Comparison of ENCODE assay signal across 9 cellular contexts in the genomic region with DNA sequence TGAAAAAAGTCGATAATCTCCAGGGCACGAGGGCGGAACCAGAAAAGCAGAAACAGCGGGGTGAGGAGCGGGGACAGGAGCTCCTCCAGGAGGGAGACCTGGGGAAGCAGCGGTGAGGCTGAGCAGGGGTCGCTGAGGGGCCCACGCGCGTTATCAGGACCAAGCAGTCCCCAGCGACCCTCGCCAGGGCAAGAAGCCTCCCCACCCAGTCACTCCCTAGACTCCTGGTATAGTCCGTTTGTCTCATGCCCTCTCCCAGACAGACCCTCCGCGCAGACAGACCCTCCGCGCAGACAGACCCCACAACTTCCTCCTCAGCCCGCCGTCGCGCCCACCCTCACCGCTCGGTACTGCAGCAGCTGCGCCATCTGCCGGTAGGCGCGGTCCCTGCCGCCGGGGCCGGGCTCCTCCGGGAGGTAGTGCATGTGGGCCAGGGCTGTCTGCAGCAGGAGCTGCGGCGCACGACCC. TPM values are rescaled to one million over a fixed set of nuclear protein-coding genes. Genes with fewer than 3 reads are reported as not detected.
A peak's percentile ranks its signal among the peaks of the same experiment; 100 is the strongest.
DNase-seq lines count a peak whose midpoint lies in the region; ATAC-seq and TF ChIP-seq lines count a peak whose summit lies in the region.
"Had no signal": no experiment of that assay in that cellular context is flagged by ENCODE, and none has a peak within 500 bp of the region (broad histone marks: within the 10 kb centered on the region; RNA-seq: fewer than 3 reads in every experiment).

No MANE protein-coding gene starts in this region.

- H3K27ac ChIP-seq in DND-41 (ENCODE audit: low read length): peak overlapping the region; percentile 53; the same call in 1 of the 2 replicates
- H3K27ac ChIP-seq: epithelial cell of prostate had no signal

- no peaks in the 10 kb centered on the region for H3K79me2 ChIP-seq in DND-41 (ENCODE audit: insufficient read depth, low read length)

- H2AFZ ChIP-seq in DND-41 (ENCODE audit: low read depth, low read length): peak overlapping the region; percentile 77

- no peaks in the 10 kb centered on the region for H3K9me3 ChIP-seq in DND-41 (ENCODE audit: insufficient read depth, low read length, severe bottlenecking)

- POLR2A ChIA-PET in HEK293T (lab: Yijun Ruan, JAX): interaction anchor here (0.7 to 2.9 kb wide), 3 partner anchors 10 to 91 kb away, joined by 3 to 30 read pairs (median 4); a partner anchor contains a TSS

- peak overlapping the region; percentile 77 for H3K4me3 Mint-ChIP-seq in endothelial cell (ENCODE audit: unreplicated experiment)

- CTCF ChIA-PET in HEK293T (lab: Yijun Ruan, JAX): interaction anchor here (0.6 to 3.9 kb wide), 21 partner anchors 9 to 640 kb away, joined by 3 to 40 read pairs (median 5); a partner anchor contains a TSS

- peak overlapping the region; percentile 86 for H3K4me2 ChIP-seq in DND-41 (ENCODE audit: insufficient read depth, low read length)

- peaks cover 3% of the 10 kb centered on the region for H3K27me3 ChIP-seq in DND-41 (ENCODE audit: insufficient read depth, low read length, poor library complexity)

- H3K27me3 Mint-ChIP-seq in endothelial cell (ENCODE audit: unreplicated experiment): peaks cover 40% of the 10 kb centered on the region

- no peaks in the 10 kb centered on the region for H3K36me3 ChIP-seq in DND-41 (ENCODE audit: insufficient read depth, low read length)

- peaks cover 36% of the 10 kb centered on the region for H3K4me1 Mint-ChIP-seq in endothelial cell (ENCODE audit: unreplicated experiment)

- TF ChIP-seq CTCF in DND-41 (IDR thresholded peaks at IDR 0.05; ENCODE audit: borderline replicate concordance, extremely low read depth, low read length, poor library complexity, severe bottlenecking) (peak; percentile 99), endothelial cell (IDR thresholded peaks at IDR 0.05; ENCODE audit: unreplicated experiment) (peak; percentile 90)

- peak overlapping the region; percentile 53 for H3K9ac ChIP-seq in DND-41 (ENCODE audit: low read depth, low read length)

- H3K4me1 ChIP-seq in DND-41 (ENCODE audit: insufficient read depth, low read length): peaks cover 17% of the 10 kb centered on the region

- DNase-seq in DND-41 (peak; percentile 90), HEK293T (ENCODE audit: extremely low spot score) (peak; percentile 95), NCI-H226 (peak; percentile 29), endothelial cell (ENCODE audit: low spot score) (peak; percentile 93), myocyte (ENCODE audit: low read depth) (peak; percentile 39), T1000 (lab: John Stamatoyannopoulos, UW) (no peak)
- DNase-seq in activated CD8-positive, alpha-beta memory T cell treated with anti-CD3 and anti-CD28 coated beads for 48 hours (ENCODE audit: low read depth in 2 of 3, low spot score in 2 of 3): peak; percentile 58 to 79 (median 77)
- peak; percentile 60 to 73 for DNase-seq in stimulated activated CD8-positive, alpha-beta memory T cell treated with anti-CD3 and anti-CD28 coated beads, Interleukin-7, amount 100 ng/mL, for 4 hours (ENCODE audit: low read depth in 2 of 2)

- peak overlapping the region in 1 of 2 experiments; percentile 57; a peak in 3 of 4 replicates for H3K4me3 ChIP-seq in DND-41 (ENCODE audit: low read depth in 1 of 2, low read length in 2 of 2)

- H3K27ac Mint-ChIP-seq in endothelial cell (ENCODE audit: unreplicated experiment): peak overlapping the region; percentile 44

- H3K36me3 Mint-ChIP-seq in endothelial cell (ENCODE audit: low read depth, unreplicated experiment): peaks cover 24% of the 10 kb centered on the region

- no peaks in the 10 kb centered on the region for H3K9me3 Mint-ChIP-seq in endothelial cell (ENCODE audit: unreplicated experiment)

- ATAC-seq in DND-41 (ENCODE audit: insufficient read depth, low read depth): peak; percentile 99

- no peaks in the 10 kb centered on the region for H4K20me1 ChIP-seq in DND-41 (ENCODE audit: insufficient read depth, low read length)

TF ChIP-seq in HEK293T, 16 proteins besides CTCF, POLR2A, EP300 and RAD21:
- TF ChIP-seq HDGF (IDR thresholded peaks at IDR 0.05; ENCODE audit: borderline replicate concordance) (peak; percentile 17; the same call in 1 of the 2 replicates), FOXK2 (IDR thresholded peaks at IDR 0.05) (no peak)

RNA-seq across cellular contexts. Expression of a gene that starts 6.3 kb away (rescaled TPM):
- 0.85 TPM for total RNA-seq in endothelial cell (ENCODE audit: unreplicated experiment)
- total RNA-seq in myocyte: 0.11 and 0.21 TPM in 2 replicates
- polyA plus RNA-seq in myocyte (2012): 0.57 TPM

RNA-seq across cellular contexts. Expression of a gene that starts 10.3 kb away (rescaled TPM):
- 17.4 TPM for total RNA-seq in endothelial cell (ENCODE audit: unreplicated experiment)
- total RNA-seq in myocyte: 47.8 and 53.0 TPM in 2 replicates
- 55.2 TPM for polyA plus RNA-seq in myocyte (2012)

RNA-seq across cellular contexts. Expression of a gene that starts 27.2 kb away (rescaled TPM):
- total RNA-seq in endothelial cell (ENCODE audit: unreplicated experiment) (102 TPM), myocyte (not detected in 2 replicates)
- polyA plus RNA-seq in myocyte (2012): not detected

RNA-seq across cellular contexts. Expression of a gene that starts 30.3 kb away (rescaled TPM):
- total RNA-seq in endothelial cell (ENCODE audit: unreplicated experiment) (3.4 TPM), myocyte (3.6 and 5.5 TPM in 2 replicates)
- polyA plus RNA-seq in myocyte (2012): 17.5 TPM

RNA-seq across cellular contexts. Expression of a gene that starts 39.7 kb away (rescaled TPM):
- 26.7 TPM for total RNA-seq in endothelial cell (ENCODE audit: unreplicated experiment)
- total RNA-seq in myocyte: 34.0 TPM in 2 replicates
- 74.5 TPM for polyA plus RNA-seq in myocyte (2012)

Comparison
In these comparisons a context has a peak if more than half of its experiments do, and no peak if none do; other contexts are left out.
1. RNA of a gene that starts 27.2 kb away (total RNA-seq): 102 TPM in endothelial cell (single experiment); not detected in myocyte; every median in the first group is over 100 times any median in the second.